ENCODE assay signal across 9 cellular contexts in genomic region chr10:86363184-86363832, GRCh38. TPM values are rescaled to one million over a fixed set of nuclear protein-coding genes. Genes with fewer than 3 reads are reported as not detected.
DNase-seq lines count a peak whose midpoint lies in the region; ATAC-seq and TF ChIP-seq lines count a peak whose summit lies in the region.
"Had no signal": no experiment of that assay in that cellular context is flagged by ENCODE, and none has a peak within 500 bp of the region (broad histone marks: within the 10 kb centered on the region; RNA-seq: fewer than 3 reads in every experiment).

No MANE protein-coding gene starts in this region.

- ATAC-seq in HG02884 (IDR thresholded peaks at IDR 0.05; ENCODE audit: unreplicated experiment), result no peak

- no peaks in the 10 kb centered on the region for H3F3A ChIP-seq in SK-N-SH (replicated peaks; ENCODE audit: insufficient read depth)

- H3K27me3 ChIP-seq in H7 (ENCODE audit: control insufficient read depth, insufficient read depth, low read length) (peaks cover 73% of the 10 kb centered on the region), transverse colon (peaks cover 64% of the 10 kb centered on the region), SK-N-SH (ENCODE audit: insufficient read depth) (peaks cover 14% of the 10 kb centered on the region)

- H3K4me3 Mint-ChIP-seq in brain, result peak overlapping the region; percentile 49 to 79 (median 78)

- no peak overlapping the region for H3K9ac ChIP-seq in SK-N-SH

- peak; percentile 83 for TF ChIP-seq CTCF in 22Rv1 (IDR thresholded peaks at IDR 0.05)
- peak; percentile 60 to 79 for TF ChIP-seq CTCF in brain (conservative IDR thresholded peaks at IDR 0.05)
- peak in 3 of 5 experiments; percentile 7 to 24 (median 20) for TF ChIP-seq CTCF in transverse colon (IDR thresholded peaks at IDR 0.05)
- TF ChIP-seq CTCF in SK-N-SH (IDR thresholded peaks at IDR 0.05), result no peak

- H3K9me3 ChIP-seq in transverse colon (no peaks in the 10 kb centered on the region), SK-N-SH (no peaks in the 10 kb centered on the region)

- H3K36me3 ChIP-seq in H7 (replicated peaks; ENCODE audit: control insufficient read depth, insufficient read depth, low read length) (no peaks in the 10 kb centered on the region), transverse colon (no peaks in the 10 kb centered on the region), SK-N-SH (replicated peaks in 1 of 2; ENCODE audit: control insufficient read depth in 1 of 2, insufficient read depth in 2 of 2, low read length in 1 of 2) (no peaks in the 10 kb centered on the region)

- 37% methylated on average over 22 of the region's 80 CpGs; no CpG with 5 or more reads in 1 of the 2 donors for WGBS in transverse colon (ENCODE audit: low coverage in 1 of 2), 2 donors
- WGBS in SK-N-SH (ENCODE audit: low lambda C conversion rate), result 87% methylated on average over 26 of the region's 80 CpGs

- H3K9me2 ChIP-seq in SK-N-SH, result no peaks in the 10 kb centered on the region

- TF ChIP-seq EP300 in transverse colon (IDR thresholded peaks at IDR 0.05; ENCODE audit: low read depth) (no peak), SK-N-SH (IDR thresholded peaks at IDR 0.05; ENCODE audit: borderline replicate concordance in 1 of 2, low read depth in 1 of 2, low read length in 1 of 2) (no peak)

- in situ Hi-C loops in transverse colon (cut with MboI; ENCODE audit: low pct_ligation_motif_present in 1 of 4, low pct_unique_long_range_greater_than_20kb in 1 of 4, low sequenced_read_pairs in 3 of 4), result loop anchor here in 2 of 4 donors (25.0 kb wide), 3 partner anchors 276 to 826 kb away; no protein-coding TSS in a partner anchor

- no peak overlapping the region for H3K4me2 ChIP-seq in SK-N-SH

- H3K27ac Mint-ChIP-seq in brain, result no peak overlapping the region

- no peaks in the 10 kb centered on the region for H3K79me2 ChIP-seq in SK-N-SH (ENCODE audit: insufficient read depth)

- no peaks in the 10 kb centered on the region for H3K36me3 Mint-ChIP-seq in brain

- H3K4me3 ChIP-seq in H7 (ENCODE audit: insufficient read depth, low read depth, low read length) (peak overlapping the region; percentile 47), transverse colon (peak overlapping the region in 2 of 4 donors; percentile 2 to 19), SK-N-SH (ENCODE audit: low read depth in 2 of 2, low read length in 1 of 2) (no peak overlapping the region)

- peaks cover 62% of the 10 kb centered on the region for H3K27me3 Mint-ChIP-seq in brain

- H3K27ac ChIP-seq in 22Rv1 (no peak overlapping the region), transverse colon (no peak overlapping the region), SK-N-SH (ENCODE audit: low read depth in 2 of 2, low read length in 1 of 2) (no peak overlapping the region)

- H4K20me1 ChIP-seq in SK-N-SH (ENCODE audit: insufficient read depth), result no peaks in the 10 kb centered on the region

- no peak overlapping the region for H2AFZ ChIP-seq in SK-N-SH (ENCODE audit: low read depth)

- no peak for TF ChIP-seq POLR2A in transverse colon (IDR thresholded peaks at IDR 0.05)

- POLR2A ChIA-PET in SK-N-SH (lab: Yijun Ruan, JAX), result no interaction called here

- peak; percentile 94 for DNase-seq in H7
- peak; percentile 79 for DNase-seq in left kidney (ENCODE audit: low read depth, low spot score)
- no peak for DNase-seq in transverse colon
- no peak for DNase-seq in SK-N-SH
- DNase-seq in AML-193 (lab: John Stamatoyannopoulos, UW), result no peak

- H3K4me1 Mint-ChIP-seq in brain, result peaks cover 36% of the 10 kb centered on the region

- H3K4me1 ChIP-seq in transverse colon (peaks cover 4 to 38% (median 25%) of the 10 kb centered on the region in 4 donors), SK-N-SH (ENCODE audit: control insufficient read depth in 1 of 2, insufficient read depth in 2 of 2, low read depth in 1 of 2, low read length in 1 of 2) (peaks cover 0 to 21% of the 10 kb centered on the region in 2 experiments; a peak in 1 of 4 replicates)

- CTCF ChIA-PET in SK-N-SH (lab: Yijun Ruan, JAX), result interaction anchor here (1.3 to 12.7 kb wide), 4 partner anchors 8 to 185 kb away, joined by 3 to 191 read pairs (median 5); no protein-coding TSS in a partner anchor

- no peak for TF ChIP-seq RAD21 in SK-N-SH (IDR thresholded peaks at IDR 0.05; ENCODE audit: low read length)

- peaks cover 0 to 4% (median 0%) of the 10 kb centered on the region in 5 experiments for H3K9me3 Mint-ChIP-seq in brain

- intact Hi-C loops in transverse colon (cut with DNase I; ENCODE audit: low total_unique reads), result no loop called here

TF ChIP-seq in SK-N-SH, 30 proteins besides CTCF, POLR2A, EP300 and RAD21:
- no peak for TF ChIP-seq ZBTB33 (IDR thresholded peaks at IDR 0.05; ENCODE audit: borderline replicate concordance, low read depth)
- TF ChIP-seq IRF3 (IDR thresholded peaks at IDR 0.05; ENCODE audit: low read depth, low read length), result no peak
- TF ChIP-seq TEAD4 (IDR thresholded peaks at IDR 0.05; ENCODE audit: borderline replicate concordance, insufficient read depth), result no peak
- no peak for TF ChIP-seq TAF1 (IDR thresholded peaks at IDR 0.05; ENCODE audit: borderline replicate concordance, low read depth, low read length)
- TF ChIP-seq CHD2 (IDR thresholded peaks at IDR 0.05; ENCODE audit: low read length, partially characterized antibody), result no peak
- TF ChIP-seq FOSL2 (IDR thresholded peaks at IDR 0.05; ENCODE audit: borderline replicate concordance, low read depth), result no peak
- TF ChIP-seq FOXM1 (IDR thresholded peaks at IDR 0.05; ENCODE audit: low read depth), result no peak
- TF ChIP-seq RXRA (IDR thresholded peaks at IDR 0.05; ENCODE audit: borderline replicate concordance, low read depth), result no peak
- TF ChIP-seq MEF2A (IDR thresholded peaks at IDR 0.05; ENCODE audit: borderline replicate concordance, low read depth), result no peak
- TF ChIP-seq FOXJ3 (CRISPR knock-in tag; IDR thresholded peaks at IDR 0.05), result no peak
- TF ChIP-seq RFX5 (IDR thresholded peaks at IDR 0.05; ENCODE audit: low read length), result no peak

RNA-seq across cellular contexts. Expression of gene GRID1, which starts 3.3 kb away (rescaled TPM):
- total RNA-seq in H7 (2014; rRNA removed; shearing (Covaris generic)), result 0.22 and 0.31 TPM in 2 replicates
- 13.2 TPM for polyA plus RNA-seq in brain (ENCODE audit: insufficient read depth, low read depth, low replicate concordance)
- total RNA-seq in transverse colon, result 1 to 10 TPM in 2 of 4 donors, under 1 TPM in 2; 0.40 to 1.9 (median 1.00) TPM
- 0.13 and 0.24 TPM in 2 replicates for polyA plus RNA-seq in SK-N-SH (2012; rRNA removed)
- 0.10 and 0.29 TPM in 2 replicates for polyA plus RNA-seq in SK-N-SH (2012; cell fraction: cytosol; rRNA removed)
- 0.09 and 0.10 TPM in 2 replicates for polyA plus RNA-seq in SK-N-SH (2012; cell fraction: nucleus; rRNA removed)
- total RNA-seq: mononuclear cell had no signal

Comparison
In these comparisons a context has a peak if more than half of its experiments do, and no peak if none do; other contexts are left out.
1. DNase-seq: peak in H7 (single experiment) and left kidney (single experiment); none in transverse colon (single experiment), SK-N-SH (single experiment) and AML-193 (0 of 2).